In the genomic region with DNA sequence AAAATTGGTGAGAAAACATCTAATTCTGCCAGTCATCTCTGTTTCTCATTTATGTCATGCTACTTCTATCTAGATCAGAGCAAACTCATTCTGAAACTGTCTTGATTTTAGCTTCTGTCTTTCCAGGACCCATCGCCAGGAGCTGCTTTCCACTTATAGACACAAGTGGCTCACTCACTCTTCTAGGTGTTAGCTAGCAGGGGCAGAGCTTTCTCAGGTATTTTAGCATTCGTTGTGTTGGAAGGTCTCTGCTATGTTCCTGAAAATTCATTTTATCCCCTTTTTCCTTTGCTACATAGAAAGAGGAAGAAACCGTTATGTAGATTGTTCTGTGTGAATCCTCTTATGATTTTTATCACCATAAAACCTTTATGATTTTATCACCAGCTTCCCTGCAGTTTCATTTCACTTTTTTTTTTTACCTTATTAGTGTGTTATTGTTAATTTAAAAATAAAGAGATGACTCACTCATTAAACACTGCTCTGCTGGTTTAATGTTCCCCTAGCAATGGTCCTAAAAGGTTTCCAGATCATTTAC, we compare ENCODE assay signal across 17 cellular contexts.
DNase-seq lines count a peak whose midpoint lies in the region; ATAC-seq, FAIRE-seq and TF ChIP-seq lines count a peak whose summit lies in the region.
"Had no signal": no experiment of that assay in that cellular context is flagged by ENCODE, and none has a peak within 500 bp of the region (broad histone marks: within the 10 kb centered on the region; RNA-seq: fewer than 3 reads in every experiment).

No MANE protein-coding gene starts in this region.

- H3K14ac ChIP-seq in mesenchymal stem cell (ENCODE audit: low read length in 2 of 2): no peak overlapping the region

- H3K36me3 ChIP-seq in mesendoderm (ENCODE audit: control insufficient read depth, insufficient read depth, low read length) (no peaks in the 10 kb centered on the region), mesenchymal stem cell (ENCODE audit: control insufficient read depth in 1 of 2, insufficient read depth in 2 of 2, low read depth in 1 of 2, low read length in 2 of 2) (no peaks in the 10 kb centered on the region)

- peaks cover 18% of the 10 kb centered on the region for H3K9me3 ChIP-seq in mesenchymal stem cell (ENCODE audit: control insufficient read depth, low read length)

- no CpG with 5 or more reads among the region's 3 CpGs for WGBS in mesendoderm (ENCODE audit: extremely low coverage, insufficient coverage, low lambda C conversion rate)
- 100% methylated on average over 1 of the region's 3 CpGs for WGBS in mesenchymal stem cell

- no peak overlapping the region for H4K91ac ChIP-seq in mesenchymal stem cell (ENCODE audit: low read length)

- H3K79me2 ChIP-seq in mesendoderm (ENCODE audit: control insufficient read depth, insufficient read depth, low read length): no peaks in the 10 kb centered on the region

- H2BK15ac ChIP-seq in mesendoderm (replicated peaks; ENCODE audit: low read depth) (no peak overlapping the region), mesenchymal stem cell (ENCODE audit: low read depth, poor library complexity, severe bottlenecking) (no peak overlapping the region)

- H2BK5ac ChIP-seq in mesendoderm (ENCODE audit: low read length): no peak overlapping the region
- no peak overlapping the region for H2BK5ac ChIP-seq in mesenchymal stem cell (ENCODE audit: low read depth, low read length, poor library complexity, severe bottlenecking)

- H3K4ac ChIP-seq in mesendoderm (ENCODE audit: low read depth, low read length) (no peak overlapping the region), mesenchymal stem cell (ENCODE audit: low read depth in 1 of 2, low read length in 2 of 2) (no peak overlapping the region)

- POLR2A ChIA-PET in GM10248 (lab: Yijun Ruan, JAX): no interaction called here

- H2BK120ac ChIP-seq in mesendoderm (ENCODE audit: low read depth, low read length): no peak overlapping the region
- no peak overlapping the region for H2BK120ac ChIP-seq in mesenchymal stem cell (ENCODE audit: low read depth, low read length)

- H2AFZ ChIP-seq in mesenchymal stem cell (ENCODE audit: low read depth, low read length): no peak overlapping the region

- ATAC-seq in HG02588 (IDR thresholded peaks at IDR 0.05; ENCODE audit: unreplicated experiment) (peak; percentile 94), HG03196 (IDR thresholded peaks at IDR 0.05; ENCODE audit: unreplicated experiment) (peak; percentile 93)
- ATAC-seq: activated T-cell treated with anti-CD3 and anti-CD28 coated beads, Interleukin-2, amount 50 U/mL, for 72 hours; sciatic nerve had no signal

- H3K27me3 ChIP-seq in mesendoderm (ENCODE audit: insufficient read depth, low read length, poor library complexity): no peaks in the 10 kb centered on the region
- no peaks in the 10 kb centered on the region for H3K27me3 ChIP-seq in mesenchymal stem cell (ENCODE audit: control insufficient read depth in 1 of 2, insufficient read depth in 1 of 2, low read length in 2 of 2)

- no peak overlapping the region for H3K56ac ChIP-seq in mesendoderm (ENCODE audit: low read length)

- H4K5ac ChIP-seq in mesendoderm (ENCODE audit: low read length): no peak overlapping the region

- H3K9ac ChIP-seq in mesendoderm (ENCODE audit: low read length) (no peak overlapping the region), mesenchymal stem cell (ENCODE audit: low read length) (no peak overlapping the region)

- H3K27ac ChIP-seq in mesendoderm (ENCODE audit: low read depth, low read length) (no peak overlapping the region), mesenchymal stem cell (ENCODE audit: low read length, poor library complexity, severe bottlenecking) (no peak overlapping the region)
- H3K27ac ChIP-seq: VCaP had no signal

- peak; percentile 50 for DNase-seq in GM10248 (ENCODE audit: extremely low spot score)
- peak; percentile 7 for DNase-seq in GM19239 (ENCODE audit: insufficient read length, low spot score)
- no peak for DNase-seq in iPS-NIHi7 (ENCODE audit: extremely low spot score)
- no peak for DNase-seq in mesendoderm
- DNase-seq in mesenchymal stem cell: no peak
- no peak for DNase-seq in activated gamma-delta T cell treated with Interleukin-2 at 50 U/mL for 16 hours
- DNase-seq: activated T-cell treated with anti-CD3 and anti-CD28 coated beads, Interleukin-2, amount 50 U/mL, for 72 hours; DMS79; NCI-H2227 treated with DMSO at 0.1 percent for 48 hours; RPMI8226 had no signal

- peak; percentile 33 for FAIRE-seq in GM19239 (lab: Jason Lieb, UNC)
- FAIRE-seq: A204.1, bronchial epithelial cell, urothelium cell line had no signal

- no peaks in the 10 kb centered on the region for H3K79me1 ChIP-seq in mesendoderm (ENCODE audit: low read length)
- no peaks in the 10 kb centered on the region for H3K79me1 ChIP-seq in mesenchymal stem cell (replicated peaks; ENCODE audit: low read length, poor library complexity, severe bottlenecking)

- CTCF ChIA-PET in GM10248 (lab: Yijun Ruan, JAX): interaction anchor here (0.6 to 1.7 kb wide), 5 partner anchors 11 to 77 kb away, joined by 3 to 8 read pairs (median 6); no protein-coding TSS in a partner anchor

- no peak overlapping the region for H2BK12ac ChIP-seq in mesenchymal stem cell (ENCODE audit: low read length in 2 of 2)

- H3K4me1 ChIP-seq in mesendoderm (ENCODE audit: control insufficient read depth, low read depth, low read length) (no peaks in the 10 kb centered on the region), mesenchymal stem cell (ENCODE audit: control insufficient read depth, insufficient read depth, low read depth, low read length) (no peaks in the 10 kb centered on the region)

- H3K4me3 ChIP-seq in mesendoderm (ENCODE audit: low read length): no peak overlapping the region
- no peak overlapping the region for H3K4me3 ChIP-seq in mesenchymal stem cell (ENCODE audit: insufficient read depth in 1 of 2, low read depth in 1 of 2, low read length in 2 of 2)

- H4K8ac ChIP-seq in mesendoderm (ENCODE audit: low read depth, low read length) (no peak overlapping the region), mesenchymal stem cell (ENCODE audit: low read length) (no peak overlapping the region)

- H3K4me2 ChIP-seq in mesendoderm (ENCODE audit: low read length): no peak overlapping the region
- H3K4me2 ChIP-seq in mesenchymal stem cell (ENCODE audit: low read length, poor library complexity, severe bottlenecking): no peak overlapping the region

- TF ChIP-seq CTCF in GM10248 (IDR thresholded peaks at IDR 0.05; ENCODE audit: control extremely low read depth, extremely low read depth, low read depth, missing control alignments): no peak

- H3K23ac ChIP-seq in mesendoderm (ENCODE audit: low read length): no peak overlapping the region
- H3K23ac ChIP-seq in mesenchymal stem cell (ENCODE audit: low read length in 2 of 2): no peak overlapping the region

- no peak overlapping the region for H2AK5ac ChIP-seq in mesendoderm (ENCODE audit: low read length)
- H2AK5ac ChIP-seq in mesenchymal stem cell (ENCODE audit: low read length, severe bottlenecking): no peak overlapping the region

- H3K18ac ChIP-seq in mesendoderm (ENCODE audit: low read length): no peak overlapping the region
- H3K18ac ChIP-seq in mesenchymal stem cell (ENCODE audit: low read depth in 1 of 2, low read length in 2 of 2): no peak overlapping the region

Comparison
In these comparisons a context has a peak if more than half of its experiments do, and no peak if none do; other contexts are left out.
1. DNase-seq: peak in GM10248 (single experiment) and GM19239 (single experiment); none in iPS-NIHi7 (single experiment), mesendoderm (single experiment), mesenchymal stem cell (single experiment) and activated gamma-delta T cell treated with Interleukin-2 at 50 U/mL for 16 hours (single experiment).